Comparison of ENCODE assay signal across 15 cellular contexts in genomic region chr3:8546609-8547008, GRCh38. TPM values are rescaled to one million over a fixed set of nuclear protein-coding genes. Genes with fewer than 3 reads are reported as not detected.
DNase-seq lines count a peak whose midpoint lies in the region; ATAC-seq and TF ChIP-seq lines count a peak whose summit lies in the region.
"Had no signal": no experiment of that assay in that cellular context is flagged by ENCODE, and none has a peak within 500 bp of the region (broad histone marks: within the 10 kb centered on the region; RNA-seq: fewer than 3 reads in every experiment).

No MANE protein-coding gene starts in this region.

- no peak overlapping the region for H3K14ac ChIP-seq in neuronal stem cell (ENCODE audit: low read length)

- H3K4me1 ChIP-seq in Caco-2 (no peaks in the 10 kb centered on the region), neuronal stem cell (ENCODE audit: control insufficient read depth in 2 of 2, insufficient read depth in 1 of 2, low read depth in 1 of 2, low read length in 2 of 2) (peaks cover 0 to 8% of the 10 kb centered on the region in 2 donors), smooth muscle cell (ENCODE audit: low read depth) (no peaks in the 10 kb centered on the region)
- H3K4me1 ChIP-seq: HAP-1 had no signal

- H3K4me3 Mint-ChIP-seq in Caco-2 (ENCODE audit: unreplicated experiment) (no peak overlapping the region), WTC11 (no peak overlapping the region)
- H3K4me3 Mint-ChIP-seq: B cell; CD4-positive, alpha-beta memory T cell had no signal

- no peak overlapping the region for H2BK12ac ChIP-seq in neuronal stem cell (ENCODE audit: low read length)

- H3K4me1 Mint-ChIP-seq in Caco-2 (ENCODE audit: low read depth, unreplicated experiment): no peaks in the 10 kb centered on the region
- no peaks in the 10 kb centered on the region for H3K4me1 Mint-ChIP-seq in WTC11
- H3K4me1 Mint-ChIP-seq: B cell; CD4-positive, alpha-beta memory T cell had no signal

- no peak overlapping the region for H3K23ac ChIP-seq in neuronal stem cell (ENCODE audit: low read depth, low read length, poor library complexity)

- H3K18ac ChIP-seq in neuronal stem cell (ENCODE audit: low read length): no peak overlapping the region

- H3K79me2 ChIP-seq in smooth muscle cell (ENCODE audit: low read depth): peaks cover 17% of the 10 kb centered on the region

- peaks cover 31% of the 10 kb centered on the region for H4K20me1 ChIP-seq in smooth muscle cell (ENCODE audit: low read depth)

- H2AK5ac ChIP-seq in neuronal stem cell (ENCODE audit: low read depth, low read length): no peak overlapping the region

- no TSS peak for BruUV-seq in Caco-2 (replicated peaks; lab: Mats Ljungman, UMichigan)

- peak overlapping the region; percentile 13 for H3K27ac Mint-ChIP-seq in Caco-2 (ENCODE audit: unreplicated experiment)
- peak overlapping the region; percentile 2; the same call in 1 of the 2 replicates for H3K27ac Mint-ChIP-seq in WTC11
- H3K27ac Mint-ChIP-seq: B cell had no signal

- H3K9ac ChIP-seq in neuronal stem cell (ENCODE audit: low read depth, low read length, poor library complexity) (no peak overlapping the region), smooth muscle cell (ENCODE audit: low read depth) (no peak overlapping the region)

- H3K9me3 ChIP-seq in Caco-2: no peaks in the 10 kb centered on the region
- no peaks in the 10 kb centered on the region for H3K9me3 ChIP-seq in neuronal stem cell (replicated peaks in 1 of 2; ENCODE audit: control insufficient read depth in 2 of 2, insufficient read depth in 1 of 2, low read depth in 1 of 2, low read length in 2 of 2)
- no peaks in the 10 kb centered on the region for H3K9me3 ChIP-seq in smooth muscle cell (replicated peaks; ENCODE audit: low read depth)
- H3K9me3 ChIP-seq: HAP-1 had no signal

- H3K27ac ChIP-seq in neuronal stem cell (replicated peaks; ENCODE audit: low read length) (no peak overlapping the region), smooth muscle cell (ENCODE audit: low read depth) (peak overlapping the region; percentile 38)
- H3K27ac ChIP-seq: C4-2B had no signal

- H3K9me3 Mint-ChIP-seq in Caco-2 (ENCODE audit: unreplicated experiment): no peaks in the 10 kb centered on the region
- H3K9me3 Mint-ChIP-seq in WTC11: no peaks in the 10 kb centered on the region
- H3K9me3 Mint-ChIP-seq: CD4-positive, alpha-beta memory T cell had no signal

- no peak overlapping the region for H4K8ac ChIP-seq in neuronal stem cell (ENCODE audit: low read depth, low read length)

- H2BK120ac ChIP-seq in neuronal stem cell (ENCODE audit: low read depth, low read length): no peak overlapping the region

- ATAC-seq in WTC11: no peak
- no peak for ATAC-seq in GM19397 (IDR thresholded peaks at IDR 0.05; ENCODE audit: unreplicated experiment)

- H2BK15ac ChIP-seq in neuronal stem cell (ENCODE audit: low read length): no peak overlapping the region

- H2BK5ac ChIP-seq in neuronal stem cell (ENCODE audit: low read length): no peak overlapping the region

- intact Hi-C loops in Caco-2 (cut with micrococcal nuclease; ENCODE audit: unreplicated experiment): no loop called here

- no peaks in the 10 kb centered on the region; the same call in 1 of the 2 replicates for H3K36me3 ChIP-seq in Caco-2 (ENCODE audit: control insufficient read depth, insufficient read depth, low read length)
- H3K36me3 ChIP-seq in neuronal stem cell (replicated peaks in 1 of 2; ENCODE audit: control insufficient read depth in 2 of 2, insufficient read depth in 2 of 2, low read length in 2 of 2): peaks cover 0 to 4% of the 10 kb centered on the region in 2 donors
- H3K36me3 ChIP-seq in smooth muscle cell (ENCODE audit: low read depth): peaks cover 23% of the 10 kb centered on the region
- H3K36me3 ChIP-seq: HAP-1 had no signal

- TF ChIP-seq CTCF in Caco-2 (IDR thresholded peaks at IDR 0.05; ENCODE audit: insufficient read depth in 1 of 2, low read depth in 1 of 2, low read length in 1 of 2, severe bottlenecking in 1 of 2, unreplicated experiment in 1 of 2) (no peak), WTC11 (IDR thresholded peaks at IDR 0.05) (no peak), smooth muscle cell (IDR thresholded peaks at IDR 0.05; ENCODE audit: borderline replicate concordance, insufficient read depth, poor library complexity, severe bottlenecking) (no peak)

- POLR2A ChIA-PET in Caco-2 (lab: Charles Lee): no interaction called here
- POLR2A ChIA-PET in WTC11 (lab: Charles Lee): interaction anchor here (0.6 kb wide), 1 partner anchor 504 kb away, joined by 3 read pairs; no protein-coding TSS in a partner anchor

- no peak overlapping the region for H3K4me2 ChIP-seq in neuronal stem cell (ENCODE audit: insufficient read depth, low read length, poor library complexity, severe bottlenecking)
- H3K4me2 ChIP-seq in smooth muscle cell: no peak overlapping the region

- peak overlapping the region; percentile 56 for H4K91ac ChIP-seq in neuronal stem cell (ENCODE audit: low read depth, low read length, poor library complexity)

- H3K4ac ChIP-seq in neuronal stem cell (ENCODE audit: low read length): no peak overlapping the region

- DNase-seq in Caco-2: no peak
- no peak for DNase-seq in WTC11 (ENCODE audit: low spot score)
- no peak for DNase-seq in neuronal stem cell (ENCODE audit: low spot score)
- DNase-seq in smooth muscle cell (lab: John Stamatoyannopoulos, UW; ENCODE audit: unreplicated experiment): no peak
- DNase-seq in amniotic stem cell (lab: John Stamatoyannopoulos, UW): no peak
- DNase-seq in activated naive CD4-positive, alpha-beta T cell treated with anti-CD3 and anti-CD28 coated beads, Interleukin-2, amount 50 U/mL, for 16 hours: no peak
- DNase-seq: ACHN; CD4-positive, alpha-beta memory T cell; DND-41; GDM1; GOT3 had no signal

- no peak overlapping the region for H3K4me3 ChIP-seq in Caco-2 (ENCODE audit: low read depth, low read length)
- H3K4me3 ChIP-seq in neuronal stem cell (ENCODE audit: low read length in 2 of 2): no peak overlapping the region
- H3K4me3 ChIP-seq in smooth muscle cell: no peak overlapping the region
- H3K4me3 ChIP-seq: HAP-1 had no signal

- H3K36me3 Mint-ChIP-seq in Caco-2 (ENCODE audit: insufficient read depth, unreplicated experiment) (peaks cover 26% of the 10 kb centered on the region), WTC11 (no peaks in the 10 kb centered on the region)
- H3K36me3 Mint-ChIP-seq: CD4-positive, alpha-beta memory T cell had no signal

- H3K79me1 ChIP-seq in neuronal stem cell (ENCODE audit: low read depth, low read length): no peaks in the 10 kb centered on the region

- CTCF ChIA-PET in Caco-2 (lab: Charles Lee): no interaction called here
- CTCF ChIA-PET in WTC11 (lab: Charles Lee): interaction anchor here (0.7 to 1.5 kb wide), 2 partner anchors 34 to 105 kb away, joined by 3 to 4 read pairs; no protein-coding TSS in a partner anchor

- H2AFZ ChIP-seq in neuronal stem cell (ENCODE audit: low read length) (no peak overlapping the region), smooth muscle cell (ENCODE audit: low read depth) (no peak overlapping the region)

- no CpG with 5 or more reads among the region's 4 CpGs for WGBS in neuronal stem cell (ENCODE audit: extremely low coverage in 2 of 2, insufficient read length in 2 of 2, insufficient replicate concordance in 1 of 2), 2 donors
- WGBS in smooth muscle cell (ENCODE audit: low lambda C conversion rate): 91% methylated on average over 4 of the region's 4 CpGs

- no peaks in the 10 kb centered on the region for H3K27me3 ChIP-seq in Caco-2 (replicated peaks; ENCODE audit: control insufficient read depth, insufficient read depth, low read length)
- H3K27me3 ChIP-seq in neuronal stem cell (ENCODE audit: control insufficient read depth in 3 of 3, insufficient read depth in 3 of 3, low read depth in 1 of 3, low read length in 3 of 3): peaks cover 0 to 2% (median 0%) of the 10 kb centered on the region in 3 experiments
- H3K27me3 ChIP-seq in smooth muscle cell (ENCODE audit: low read depth): no peaks in the 10 kb centered on the region

- peaks cover 44% of the 10 kb centered on the region for H3F3A ChIP-seq in smooth muscle cell (ENCODE audit: low read depth)

- H3K27me3 Mint-ChIP-seq in Caco-2 (ENCODE audit: insufficient read depth, unreplicated experiment) (no peaks in the 10 kb centered on the region), WTC11 (ENCODE audit: low read depth) (no peaks in the 10 kb centered on the region)
- H3K27me3 Mint-ChIP-seq: B cell; CD4-positive, alpha-beta memory T cell had no signal

TF ChIP-seq in WTC11, 78 proteins besides CTCF, POLR2A, EP300 and RAD21:
- no peak for TF ChIP-seq RELA (CRISPR knock-in tag; IDR thresholded peaks at IDR 0.05; ENCODE audit: borderline replicate concordance)
- TF ChIP-seq TEAD4 (CRISPR knock-in tag; IDR thresholded peaks at IDR 0.05): no peak
- TF ChIP-seq SMAD4 (CRISPR knock-in tag; IDR thresholded peaks at IDR 0.05): no peak
- TF ChIP-seq ZNF138 (CRISPR knock-in tag; conservative IDR thresholded peaks at IDR 0.05): no peak
- no peak for TF ChIP-seq ZNF416 (CRISPR knock-in tag; IDR thresholded peaks at IDR 0.05)
- no peak for TF ChIP-seq SMAD3 (CRISPR knock-in tag; IDR thresholded peaks at IDR 0.05; ENCODE audit: borderline replicate concordance)
- no peak for TF ChIP-seq HMGA2 (CRISPR knock-in tag; IDR thresholded peaks at IDR 0.05)
- no peak for TF ChIP-seq ELF4 (CRISPR knock-in tag; IDR thresholded peaks at IDR 0.05; ENCODE audit: low read depth)
- no peak for TF ChIP-seq ZBTB43 (CRISPR knock-in tag; IDR thresholded peaks at IDR 0.05)
- no peak for TF ChIP-seq FOXP1 (CRISPR knock-in tag; IDR thresholded peaks at IDR 0.05; ENCODE audit: borderline replicate concordance)
- no peak for TF ChIP-seq FOXJ3 (CRISPR knock-in tag; IDR thresholded peaks at IDR 0.05; ENCODE audit: borderline replicate concordance)

RNA-seq across cellular contexts. Expression of gene LMCD1, which starts 45.0 kb away (rescaled TPM):
- total RNA-seq in Caco-2 (2022): 23.9 and 24.7 TPM in 2 replicates
- 10.6 to 12.5 TPM (median 10.9 TPM) in 3 replicates for total RNA-seq in WTC11 (2021)
- 1.4 TPM for polyA plus RNA-seq in neuronal stem cell (2013, experiment 1 of 2)
- polyA plus RNA-seq in neuronal stem cell (2013, experiment 2 of 2): 1.6 TPM
- 187 and 276 TPM in 2 replicates for total RNA-seq in smooth muscle cell
- 356 and 524 TPM in 2 replicates for polyA plus RNA-seq in smooth muscle cell
